Comparison of ENCODE assay signal across 13 cellular contexts in genomic region chr19:49758292-49758691, GRCh38. TPM values are rescaled to one million over a fixed set of nuclear protein-coding genes. Genes with fewer than 3 reads are reported as not detected.
DNase-seq lines count a peak whose midpoint lies in the region; ATAC-seq and TF ChIP-seq lines count a peak whose summit lies in the region.
"Had no signal": no experiment of that assay in that cellular context is flagged by ENCODE, and none has a peak within 500 bp of the region (broad histone marks: within the 10 kb centered on the region; RNA-seq: fewer than 3 reads in every experiment).

No MANE protein-coding gene starts in this region.

- H2BK5ac ChIP-seq in H9 (ENCODE audit: insufficient read length, low read length): no peak overlapping the region

- no peaks in the 10 kb centered on the region for H3K23me2 ChIP-seq in H9 (ENCODE audit: insufficient read length, low read depth, low read length, poor library complexity, severe bottlenecking)

- no peaks in the 10 kb centered on the region for H4K20me1 ChIP-seq in H9 (ENCODE audit: control insufficient read depth, insufficient read depth, insufficient read length)

- no peak overlapping the region for H4K8ac ChIP-seq in H9 (replicated peaks; ENCODE audit: insufficient read length, low read depth, low read length)

- no peak overlapping the region for H3K4me3 ChIP-seq in foreskin fibroblast (ENCODE audit: low read depth in 1 of 2, low read length in 2 of 2)
- no peak overlapping the region for H3K4me3 ChIP-seq in skeletal muscle cell (ENCODE audit: low read depth, low read length)

- peaks cover 15% of the 10 kb centered on the region for H3K27me3 Mint-ChIP-seq in H9 (ENCODE audit: low read depth)
- H3K27me3 Mint-ChIP-seq in immature natural killer cell (ENCODE audit: low read depth in 3 of 3): peaks cover 0 to 4% (median 4%) of the 10 kb centered on the region in 3 donors
- peaks cover 3% of the 10 kb centered on the region for H3K27me3 Mint-ChIP-seq in activated CD8-positive, alpha-beta T cell treated with anti-CD3 and anti-CD28 coated beads, Interleukin-2, amount 10 ng/mL, durations not matched to agents 7 days and 5 days (ENCODE audit: low read depth)

- POLR2A ChIA-PET in activated CD8-positive, alpha-beta T cell treated with anti-CD3 and anti-CD28 coated beads, Interleukin-2, amount 10 ng/mL, durations not matched to agents 7 days and 5 days (lab: Charles Lee): no interaction called here

- H3K4me1 Mint-ChIP-seq in H9 (peaks cover 17 to 23% of the 10 kb centered on the region in 2 experiments), immature natural killer cell (no peaks in the 10 kb centered on the region)
- no peaks in the 10 kb centered on the region for H3K4me1 Mint-ChIP-seq in activated CD8-positive, alpha-beta T cell treated with anti-CD3 and anti-CD28 coated beads, Interleukin-2, amount 10 ng/mL, durations not matched to agents 7 days and 5 days (ENCODE audit: low read depth)

- H2BK20ac ChIP-seq in H9 (ENCODE audit: low read depth, low read length, poor library complexity, severe bottlenecking): no peak overlapping the region

- H3K4me3 Mint-ChIP-seq in H9: no peak overlapping the region
- no peak overlapping the region for H3K4me3 Mint-ChIP-seq in immature natural killer cell
- no peak overlapping the region for H3K4me3 Mint-ChIP-seq in activated CD8-positive, alpha-beta T cell treated with anti-CD3 and anti-CD28 coated beads, Interleukin-2, amount 10 ng/mL, durations not matched to agents 7 days and 5 days
- H3K4me3 Mint-ChIP-seq: T-helper 1 cell treated with Interleukin-12 subunit alpha and Interleukin-12 subunit beta and Interleukin-4 antibody, amounts not matched to agents 30 μg/mL and 1 μg/mL, for 36 hours had no signal

- H3K79me2 ChIP-seq in H9 (ENCODE audit: insufficient read depth, low read length): no peaks in the 10 kb centered on the region

- peak; percentile 74 for ATAC-seq in SK-N-SH treated with all-trans-retinoic acid at 6 μM for 48 hours
- no peak for ATAC-seq in activated CD8-positive, alpha-beta T cell treated with anti-CD3 and anti-CD28 coated beads, Interleukin-2, amount 10 ng/mL, durations not matched to agents 7 days and 5 days

- peak overlapping the region; percentile 20 for H3K14ac ChIP-seq in H9 (ENCODE audit: insufficient read depth, low read length)

- H3K27me3 ChIP-seq in H9 (ENCODE audit: insufficient read depth, low read length): no peaks in the 10 kb centered on the region

- H3K4me1 ChIP-seq in H9 (ENCODE audit: insufficient read depth, low read length): no peaks in the 10 kb centered on the region

- H3T11ph ChIP-seq in H9 (ENCODE audit: low read length): no peak overlapping the region

- CTCF ChIA-PET in activated CD8-positive, alpha-beta T cell treated with anti-CD3 and anti-CD28 coated beads, Interleukin-2, amount 10 ng/mL, durations not matched to agents 7 days and 5 days (lab: Charles Lee): no interaction called here

- peak overlapping the region in 1 of 3 experiments; percentile 53; a peak in 1 of 7 replicates for H3K27ac Mint-ChIP-seq in H9
- no peak overlapping the region for H3K27ac Mint-ChIP-seq in immature natural killer cell
- no peak overlapping the region for H3K27ac Mint-ChIP-seq in activated CD8-positive, alpha-beta T cell treated with anti-CD3 and anti-CD28 coated beads, Interleukin-2, amount 10 ng/mL, durations not matched to agents 7 days and 5 days
- H3K27ac Mint-ChIP-seq: T-helper 1 cell treated with Interleukin-12 subunit alpha and Interleukin-12 subunit beta and Interleukin-4 antibody, amounts not matched to agents 30 μg/mL and 1 μg/mL, for 36 hours had no signal

- H4K5ac ChIP-seq in H9 (ENCODE audit: insufficient read length, low read depth, low read length): no peak overlapping the region

- TF ChIP-seq CTCF in H9 (conservative IDR thresholded peaks at IDR 0.05) (no peak), foreskin fibroblast (IDR thresholded peaks at IDR 0.05; ENCODE audit: low read depth, low read length) (no peak)

- no peak overlapping the region for H3K27ac ChIP-seq in H9 (ENCODE audit: insufficient read length, low read depth, low read length)

- no peak overlapping the region for H2AFZ ChIP-seq in H9 (ENCODE audit: low read length)

- H3K4ac ChIP-seq in H9 (ENCODE audit: low read depth, low read length): no peak overlapping the region

- H3K18ac ChIP-seq in H9 (ENCODE audit: insufficient read length, low read depth, low read length): peak overlapping the region; percentile 14

- H3K9ac ChIP-seq in H9 (ENCODE audit: extremely low read depth, insufficient read length, low read length): no peak overlapping the region

- no peak overlapping the region for H4K91ac ChIP-seq in H9 (ENCODE audit: insufficient read length, low read depth, low read length)

- H2AK5ac ChIP-seq in H9 (ENCODE audit: insufficient read length, low read length): no peak overlapping the region

- no peaks in the 10 kb centered on the region; a peak in 1 of 7 replicates for H3K36me3 Mint-ChIP-seq in H9 (ENCODE audit: insufficient read depth in 1 of 3, low read depth in 3 of 3)
- peaks cover 0 to 4% (median 0%) of the 10 kb centered on the region in 3 donors for H3K36me3 Mint-ChIP-seq in immature natural killer cell
- H3K36me3 Mint-ChIP-seq in activated CD8-positive, alpha-beta T cell treated with anti-CD3 and anti-CD28 coated beads, Interleukin-2, amount 10 ng/mL, durations not matched to agents 7 days and 5 days (ENCODE audit: low read depth): no peaks in the 10 kb centered on the region

- no peak overlapping the region for H2BK12ac ChIP-seq in H9 (ENCODE audit: insufficient read length, low read depth, low read length)

- H3K56ac ChIP-seq in H9 (ENCODE audit: insufficient read length, low read depth, low read length): no peak overlapping the region

- H3K9me3 ChIP-seq in H9 (ENCODE audit: control insufficient read depth, low read depth, low read length): no peaks in the 10 kb centered on the region

- no CpG with 5 or more reads among the region's 7 CpGs for WGBS in H9 (ENCODE audit: extremely low coverage, insufficient read length, low lambda C conversion rate)

- no peak overlapping the region for H3K23ac ChIP-seq in H9 (ENCODE audit: insufficient read length, low read depth, low read length)

- no peak overlapping the region for H2BK15ac ChIP-seq in H9 (ENCODE audit: low read depth, low read length)

- H3K9me3 Mint-ChIP-seq in H9: peaks cover 10% of the 10 kb centered on the region in 2 experiments; a peak in 4 of 5 replicates
- H3K9me3 Mint-ChIP-seq in immature natural killer cell: peaks cover 0 to 10% (median 3%) of the 10 kb centered on the region in 6 donors
- H3K9me3 Mint-ChIP-seq in activated CD8-positive, alpha-beta T cell treated with anti-CD3 and anti-CD28 coated beads, Interleukin-2, amount 10 ng/mL, durations not matched to agents 7 days and 5 days (ENCODE audit: insufficient read depth): peaks cover 5% of the 10 kb centered on the region

- no peaks in the 10 kb centered on the region for H3K79me1 ChIP-seq in H9 (ENCODE audit: insufficient read depth, low read depth, low read length, poor library complexity, severe bottlenecking)

- no peak for DNase-seq in H9
- DNase-seq in foreskin fibroblast: peak; percentile 65 to 84
- peak; percentile 52 for DNase-seq in skeletal muscle cell (ENCODE audit: low read depth)
- no peak for DNase-seq in immature natural killer cell
- DNase-seq in NOMO-1 (lab: John Stamatoyannopoulos, UW; ENCODE audit: unreplicated experiment in 2 of 2): no peak
- DNase-seq in activated CD8-positive, alpha-beta T cell treated with anti-CD3 and anti-CD28 coated beads, Interleukin-2, amount 10 ng/mL, durations not matched to agents 7 days and 5 days: no peak
- no peak for DNase-seq in mesenteric fat pad (ENCODE audit: low spot score)
- DNase-seq: DMS 273 treated with DMSO at 0.1 percent for 48 hours, foreskin melanocyte, MV-4-11, NCI-H526 had no signal

- H3K4me2 ChIP-seq in H9 (ENCODE audit: insufficient read depth, insufficient read length, low read length): no peak overlapping the region

- no peak overlapping the region for H2BK120ac ChIP-seq in H9 (ENCODE audit: low read depth, low read length, poor library complexity, severe bottlenecking)

TF ChIP-seq in SK-N-SH treated with all-trans-retinoic acid at 6 μM for 48 hours, 23 proteins besides CTCF, POLR2A, EP300 and RAD21:
- TF ChIP-seq ZNF70 (CRISPR knock-in tag; IDR thresholded peaks at IDR 0.05) (no peak), ZFP30 (CRISPR knock-in tag; IDR thresholded peaks at IDR 0.05) (no peak), ARNTL (CRISPR knock-in tag; IDR thresholded peaks at IDR 0.05; ENCODE audit: borderline replicate concordance, low read depth) (no peak), ISL1 (CRISPR knock-in tag; IDR thresholded peaks at IDR 0.05) (no peak), TOX (CRISPR knock-in tag; IDR thresholded peaks at IDR 0.05; ENCODE audit: borderline replicate concordance) (no peak), TCF4 (CRISPR knock-in tag; IDR thresholded peaks at IDR 0.05; ENCODE audit: borderline replicate concordance) (no peak)

RNA-seq across cellular contexts. Expression of gene TSKS, which starts 4.8 kb away (rescaled TPM):
- total RNA-seq in H9 (2021) (0.28 and 0.37 TPM in 2 replicates), mesenteric fat pad (1.0 TPM)
- under 1 TPM in 1 of 3 donors, not detected in 2; 0.19 TPM for polyA plus RNA-seq in immature natural killer cell
- total RNA-seq in activated CD8-positive, alpha-beta T cell treated with anti-CD3 and anti-CD28 coated beads, Interleukin-2, amount 10 ng/mL, durations not matched to agents 7 days and 5 days: 1 to 10 TPM; 1.1 to 1.5 TPM

RNA-seq across cellular contexts. Expression of gene AP2A1, which starts 8.5 kb away (rescaled TPM):
- 108 and 109 TPM in 2 replicates for total RNA-seq in H9 (2021)
- 10 to 100 TPM in 2 of 3 donors, 1 to 10 TPM in 1; 6.4 to 27.7 (median 11.6) TPM for polyA plus RNA-seq in immature natural killer cell
- total RNA-seq in activated CD8-positive, alpha-beta T cell treated with anti-CD3 and anti-CD28 coated beads, Interleukin-2, amount 10 ng/mL, durations not matched to agents 7 days and 5 days: 10 to 100 TPM; 88.1 to 96.4 TPM
- total RNA-seq in mesenteric fat pad: 96.4 TPM

RNA-seq across cellular contexts. Expression of gene FUZ, which starts 54.8 kb away (rescaled TPM):
- total RNA-seq in H9 (2021) (25.1 and 29.7 TPM in 2 replicates), mesenteric fat pad (12.7 TPM)
- polyA plus RNA-seq in immature natural killer cell: 10 to 100 TPM in 1 of 3 donors, 1 to 10 TPM in 2; 7.3 to 12.0 (median 8.2) TPM
- total RNA-seq in activated CD8-positive, alpha-beta T cell treated with anti-CD3 and anti-CD28 coated beads, Interleukin-2, amount 10 ng/mL, durations not matched to agents 7 days and 5 days: 10 to 100 TPM; 23.1 to 24.2 TPM

RNA-seq across cellular contexts. Expression of gene MED25, which starts 59.8 kb away (rescaled TPM):
- total RNA-seq in H9 (2021) (76.7 and 77.5 TPM in 2 replicates), mesenteric fat pad (40.4 TPM)
- polyA plus RNA-seq in immature natural killer cell: 10 to 100 TPM in 2 of 3 donors, 1 to 10 TPM in 1; 5.0 to 30.4 (median 13.9) TPM
- 10 to 100 TPM; 59.9 to 62.2 TPM for total RNA-seq in activated CD8-positive, alpha-beta T cell treated with anti-CD3 and anti-CD28 coated beads, Interleukin-2, amount 10 ng/mL, durations not matched to agents 7 days and 5 days

Comparison
In these comparisons a context has a peak if more than half of its experiments do, and no peak if none do; other contexts are left out.
1. DNase-seq: peak in foreskin fibroblast (2 of 2) and skeletal muscle cell (single experiment); none in H9 (single experiment), immature natural killer cell (0 of 3), NOMO-1 (0 of 2), activated CD8-positive, alpha-beta T cell treated with anti-CD3 and anti-CD28 coated beads, Interleukin-2, amount 10 ng/mL, durations not matched to agents 7 days and 5 days (single experiment) and mesenteric fat pad (single experiment).